8 cellular contexts compared by ENCODE assay signal in the genomic region with DNA sequence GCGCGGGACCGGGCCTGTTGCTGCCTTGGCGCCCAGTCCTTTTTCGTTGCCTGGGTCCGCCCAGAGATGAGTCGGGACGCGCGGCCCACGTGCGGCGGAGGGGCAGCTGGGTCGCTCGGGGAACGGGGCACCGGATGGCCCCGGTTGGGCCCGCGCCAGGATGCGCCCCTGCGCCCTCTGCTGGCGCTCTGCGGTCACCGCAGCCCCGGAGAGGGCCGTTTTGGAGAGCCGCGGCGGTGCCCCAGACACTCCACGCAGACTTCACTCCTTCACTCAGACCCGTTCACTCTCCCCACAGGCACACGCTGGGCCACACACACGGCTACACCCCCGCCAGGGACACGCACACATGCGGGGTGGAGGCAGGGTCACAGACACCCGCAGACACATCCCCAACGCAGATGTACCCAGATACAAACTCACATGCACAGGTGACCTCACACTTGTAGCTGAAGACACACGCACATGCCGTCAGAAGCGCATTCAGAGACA. TPM values are rescaled to one million over a fixed set of nuclear protein-coding genes. Genes with fewer than 3 reads are reported as not detected.
DNase-seq lines count a peak whose midpoint lies in the region; ATAC-seq and TF ChIP-seq lines count a peak whose summit lies in the region.

No MANE protein-coding gene starts in this region.

- peak overlapping the region; percentile 51; the same call in 1 of the 2 replicates for H3K9ac ChIP-seq in ES-I3 (ENCODE audit: low read depth, low read length)

- H3K36me3 ChIP-seq in ES-I3 (ENCODE audit: insufficient read depth, low read length): peaks cover 3% of the 10 kb centered on the region; the same call in 1 of the 2 replicates
- H3K36me3 ChIP-seq in left ventricle myocardium inferior: no peaks in the 10 kb centered on the region
- H3K36me3 ChIP-seq in sigmoid colon: peaks cover 17 to 42% (median 27%) of the 10 kb centered on the region in 4 donors

- peak overlapping the region; percentile 75 for H3K4me3 Mint-ChIP-seq in activated naive CD4-positive, alpha-beta T cell treated with anti-CD3 and anti-CD28 coated beads, Interleukin-2, amount 10 ng/mL, durations not matched to agents 7 days and 5 days

- peaks cover 36% of the 10 kb centered on the region for H3K27me3 Mint-ChIP-seq in activated naive CD4-positive, alpha-beta T cell treated with anti-CD3 and anti-CD28 coated beads, Interleukin-2, amount 10 ng/mL, durations not matched to agents 7 days and 5 days

- H3K27ac ChIP-seq in left ventricle myocardium inferior (replicated peaks) (peak overlapping the region; percentile 30), sigmoid colon (peak overlapping the region in 3 of 4 donors; percentile 43 to 71 (median 69))

- CTCF ChIA-PET in activated naive CD4-positive, alpha-beta T cell treated with anti-CD3 and anti-CD28 coated beads, Interleukin-2, amount 10 ng/mL, durations not matched to agents 7 days and 5 days (lab: Charles Lee): interaction anchor here (0.6 to 4.3 kb wide), 11 partner anchors 33 to 189 kb away, joined by 3 to 20 read pairs (median 4); no protein-coding TSS in a partner anchor

- WGBS in sigmoid colon, 2 donors: 12 to 23% methylated on average over 42 of the region's 42 CpGs

- H3K27me3 ChIP-seq in left ventricle myocardium inferior (ENCODE audit: low read depth) (peaks cover 4% of the 10 kb centered on the region), sigmoid colon (no peaks in the 10 kb centered on the region)

- no peak for TF ChIP-seq EP300 in sigmoid colon (IDR thresholded peaks at IDR 0.05)

- no peak overlapping the region for H3K27ac Mint-ChIP-seq in activated naive CD4-positive, alpha-beta T cell treated with anti-CD3 and anti-CD28 coated beads, Interleukin-2, amount 10 ng/mL, durations not matched to agents 7 days and 5 days

- H3K4me1 Mint-ChIP-seq in activated naive CD4-positive, alpha-beta T cell treated with anti-CD3 and anti-CD28 coated beads, Interleukin-2, amount 10 ng/mL, durations not matched to agents 7 days and 5 days: peaks cover 4% of the 10 kb centered on the region

- peak; percentile 50 for ATAC-seq in HG03139 (IDR thresholded peaks at IDR 0.05; ENCODE audit: unreplicated experiment)
- no peak for ATAC-seq in HG02798 (IDR thresholded peaks at IDR 0.05; ENCODE audit: poor library complexity, unreplicated experiment)

- H3K4me1 ChIP-seq in ES-I3 (ENCODE audit: insufficient read depth, low read length): peaks cover 6% of the 10 kb centered on the region; the same call in 1 of the 2 replicates
- H3K4me1 ChIP-seq in left ventricle myocardium inferior: peaks cover 15% of the 10 kb centered on the region
- H3K4me1 ChIP-seq in sigmoid colon: peaks cover 0 to 23% (median 17%) of the 10 kb centered on the region in 4 donors

- intact Hi-C loops in left ventricle myocardium inferior (cut with micrococcal nuclease) (loop anchor here (5.0 to 10.0 kb wide), 2 partner anchors 107 to 150 kb away; no protein-coding TSS in a partner anchor), sigmoid colon (cut with DNase I) (loop anchor here (1.0 to 10.0 kb wide), 3 partner anchors 102 to 180 kb away; partner anchors contain the start of gene BLCAP)

- peak; percentile 21 for DNase-seq in SKM-1 (lab: John Stamatoyannopoulos, UW; ENCODE audit: unreplicated experiment)
- peak; percentile 82 for DNase-seq in activated naive CD4-positive, alpha-beta T cell treated with anti-CD3 and anti-CD28 coated beads, Interleukin-2, amount 10 ng/mL, durations not matched to agents 7 days and 5 days
- DNase-seq in left ventricle myocardium inferior: peak; percentile 66
- peak; percentile 84 for DNase-seq in sigmoid colon
- no peak for DNase-seq in GF-D8 (lab: John Stamatoyannopoulos, UW)

- peak; percentile 92 for TF ChIP-seq CTCF in left ventricle myocardium inferior (IDR thresholded peaks at IDR 0.05; ENCODE audit: borderline replicate concordance)
- peak; percentile 88 to 96 (median 90) for TF ChIP-seq CTCF in sigmoid colon (IDR thresholded peaks at IDR 0.05)

- no peak for TF ChIP-seq POLR2A in sigmoid colon (IDR thresholded peaks at IDR 0.05)

- no peaks in the 10 kb centered on the region for H3K36me3 Mint-ChIP-seq in activated naive CD4-positive, alpha-beta T cell treated with anti-CD3 and anti-CD28 coated beads, Interleukin-2, amount 10 ng/mL, durations not matched to agents 7 days and 5 days

- H3K4me3 ChIP-seq in left ventricle myocardium inferior (peak overlapping the region; percentile 69), sigmoid colon (peak overlapping the region; percentile 10 to 54 (median 48))

- H3K9me3 ChIP-seq in ES-I3 (ENCODE audit: control insufficient read depth, insufficient read depth, low read length): no peaks in the 10 kb centered on the region
- H3K9me3 ChIP-seq in left ventricle myocardium inferior (replicated peaks): no peaks in the 10 kb centered on the region
- H3K9me3 ChIP-seq in sigmoid colon: no peaks in the 10 kb centered on the region

- H3K9me3 Mint-ChIP-seq in activated naive CD4-positive, alpha-beta T cell treated with anti-CD3 and anti-CD28 coated beads, Interleukin-2, amount 10 ng/mL, durations not matched to agents 7 days and 5 days: no peaks in the 10 kb centered on the region

RNA-seq across cellular contexts. Expression of gene SRC, which starts 38.8 kb away (rescaled TPM):
- total RNA-seq in left ventricle myocardium inferior (4.2 TPM), sigmoid colon (10 to 100 TPM; 28.1 to 52.3 (median 40.0) TPM)
- polyA plus RNA-seq in sigmoid colon: 10 to 100 TPM; 64.3 to 91.8 (median 79.1) TPM
